In genomic region chr10:6840093-6840763, GRCh38 we compare ENCODE assay signal across 18 cellular contexts.
DNase-seq lines count a peak whose midpoint lies in the region; ATAC-seq and TF ChIP-seq lines count a peak whose summit lies in the region.
"Had no signal": no experiment of that assay in that cellular context is flagged by ENCODE, and none has a peak within 500 bp of the region (broad histone marks: within the 10 kb centered on the region; RNA-seq: fewer than 3 reads in every experiment).

No MANE protein-coding gene starts in this region.

- no peak for DNase-seq in Right ventricle myocardium superior
- no peak for DNase-seq in right atrium auricular region (ENCODE audit: low spot score)
- DNase-seq in NB4 (ENCODE audit: low read depth): peak; percentile 25
- DNase-seq in mammary epithelial cell: peak; percentile 2
- DNase-seq in smooth muscle cell (lab: John Stamatoyannopoulos, UW; ENCODE audit: unreplicated experiment): no peak
- DNase-seq in COR-L47 (lab: John Stamatoyannopoulos, UW): no peak
- DNase-seq in iPS-NIHi11 (ENCODE audit: low spot score): no peak
- DNase-seq: activated CD4-positive, alpha-beta T cell treated with anti-CD3 and anti-CD28 coated beads, Interleukin-2, amount 50 U/mL, for 1 hour; activated naive CD8-positive, alpha-beta T cell treated with anti-CD3 and anti-CD28 coated beads, Interleukin-2, amount 10 ng/mL, durations not matched to agents 7 days and 5 days; activated T-cell treated with anti-CD3 and anti-CD28 coated beads, Interleukin-2, amount 50 U/mL, for 1 hour; central memory CD4-positive, alpha-beta T cell; NCI-H2081 treated with DMSO at 0.1 percent for 48 hours; NCI-H526 had no signal

- H3K4me3 ChIP-seq in right atrium auricular region (no peak overlapping the region), NB4 (ENCODE audit: low read depth, low read length) (no peak overlapping the region), mammary epithelial cell (replicated peaks in 1 of 3; ENCODE audit: insufficient read depth in 1 of 3, low read depth in 2 of 3, low read length in 3 of 3) (no peak overlapping the region), smooth muscle cell (no peak overlapping the region)
- H3K4me3 ChIP-seq: GM12878, neural progenitor cell, vagina had no signal

- intact Hi-C loops in Right ventricle myocardium superior (cut with DNase I) (no loop called here), mammary epithelial cell (cut with micrococcal nuclease) (no loop called here)

- TF ChIP-seq CTCF in right atrium auricular region (IDR thresholded peaks at IDR 0.05) (no peak), NB4 (IDR thresholded peaks at IDR 0.05; ENCODE audit: low read depth, low read length) (no peak), mammary epithelial cell (conservative IDR thresholded peaks at IDR 0.05 in 1 of 2, IDR thresholded peaks at IDR 0.05 in 1 of 2; ENCODE audit: extremely low read depth in 1 of 2, insufficient read depth in 1 of 2, low read depth in 1 of 2, low read length in 2 of 2) (no peak), smooth muscle cell (IDR thresholded peaks at IDR 0.05; ENCODE audit: borderline replicate concordance, insufficient read depth, poor library complexity, severe bottlenecking) (no peak)

- H2AFZ ChIP-seq in mammary epithelial cell (ENCODE audit: low read depth, low read length) (no peak overlapping the region), smooth muscle cell (ENCODE audit: low read depth) (no peak overlapping the region)
- H2AFZ ChIP-seq: neural progenitor cell had no signal

- no peaks in the 10 kb centered on the region for H3K79me2 ChIP-seq in mammary epithelial cell (ENCODE audit: insufficient read depth, low read length)
- H3K79me2 ChIP-seq in smooth muscle cell (ENCODE audit: low read depth): no peaks in the 10 kb centered on the region

- dilution Hi-C loops in mammary epithelial cell (cut with HindIII; ENCODE audit: low sequenced_read_pairs): no loop called here

- in situ Hi-C loops in mammary epithelial cell (cut with MboI; ENCODE audit: low sequenced_read_pairs in 2 of 2): no loop called here

- no peak overlapping the region for H3K9ac ChIP-seq in mammary epithelial cell (ENCODE audit: insufficient read depth, low read length)
- peak overlapping the region; percentile 11 for H3K9ac ChIP-seq in smooth muscle cell (ENCODE audit: low read depth)
- H3K9ac ChIP-seq: neural progenitor cell had no signal

- no peaks in the 10 kb centered on the region for H3K4me1 ChIP-seq in right atrium auricular region
- no peaks in the 10 kb centered on the region for H3K4me1 ChIP-seq in mammary epithelial cell (ENCODE audit: insufficient read depth, low read length)
- H3K4me1 ChIP-seq in smooth muscle cell (ENCODE audit: low read depth): no peaks in the 10 kb centered on the region
- H3K4me1 ChIP-seq: neural progenitor cell, vagina had no signal

- no peaks in the 10 kb centered on the region for H3K9me3 ChIP-seq in right atrium auricular region
- no peaks in the 10 kb centered on the region for H3K9me3 ChIP-seq in mammary epithelial cell (replicated peaks; ENCODE audit: insufficient read depth, low read length)
- H3K9me3 ChIP-seq in smooth muscle cell (replicated peaks; ENCODE audit: low read depth): no peaks in the 10 kb centered on the region
- H3K9me3 ChIP-seq: vagina had no signal

- H4K20me1 ChIP-seq in mammary epithelial cell (ENCODE audit: insufficient read depth, low read length) (no peaks in the 10 kb centered on the region), smooth muscle cell (ENCODE audit: low read depth) (no peaks in the 10 kb centered on the region)

- H3K4me2 ChIP-seq in mammary epithelial cell (ENCODE audit: insufficient read depth, low read depth, low read length) (no peak overlapping the region), smooth muscle cell (no peak overlapping the region)
- H3K4me2 ChIP-seq: neural progenitor cell had no signal

- H3K36me3 ChIP-seq in right atrium auricular region (no peaks in the 10 kb centered on the region), mammary epithelial cell (ENCODE audit: insufficient read depth, low read length) (no peaks in the 10 kb centered on the region), smooth muscle cell (ENCODE audit: low read depth) (no peaks in the 10 kb centered on the region)
- H3K36me3 ChIP-seq: neural progenitor cell, vagina had no signal

- H3K27ac ChIP-seq in right atrium auricular region: no peak overlapping the region
- no peak overlapping the region for H3K27ac ChIP-seq in mammary epithelial cell (ENCODE audit: insufficient read depth, low read depth, low read length)
- peak overlapping the region; percentile 75 for H3K27ac ChIP-seq in smooth muscle cell (ENCODE audit: low read depth)
- H3K27ac ChIP-seq: neural progenitor cell, vagina had no signal

- no peaks in the 10 kb centered on the region for H3F3A ChIP-seq in smooth muscle cell (ENCODE audit: low read depth)

- ATAC-seq in Right ventricle myocardium superior (ENCODE audit: poor library complexity): peak; percentile 52
- no peak for ATAC-seq in HG03039 (IDR thresholded peaks at IDR 0.05; ENCODE audit: unreplicated experiment)
- ATAC-seq: GM12878, Panc1 had no signal

- CTCF ChIA-PET in mammary epithelial cell (lab: Charles Lee; ENCODE audit: low non-redundant PET): no interaction called here

- WGBS in mammary epithelial cell (ENCODE audit: low coverage, missing lambda C conversion rate): 87% methylated on average over 12 of the region's 12 CpGs
- 84% methylated on average over 12 of the region's 12 CpGs for WGBS in smooth muscle cell (ENCODE audit: low lambda C conversion rate)

- no TSS peak for BruUV-seq in mammary epithelial cell (replicated peaks; lab: Mats Ljungman, UMichigan)

- no peak for TF ChIP-seq POLR2A in NB4 (IDR thresholded peaks at IDR 0.05; ENCODE audit: extremely low read depth, insufficient read length)

- no peaks in the 10 kb centered on the region for H3K27me3 ChIP-seq in right atrium auricular region
- H3K27me3 ChIP-seq in mammary epithelial cell (ENCODE audit: insufficient read depth, low read length): no peaks in the 10 kb centered on the region
- H3K27me3 ChIP-seq in smooth muscle cell (ENCODE audit: low read depth): no peaks in the 10 kb centered on the region
- H3K27me3 ChIP-seq: neural progenitor cell, vagina had no signal

Comparison
In these comparisons a context has a peak if more than half of its experiments do, and no peak if none do; other contexts are left out.
1. DNase-seq: peak in NB4 (single experiment) and mammary epithelial cell (single experiment); none in Right ventricle myocardium superior (single experiment), right atrium auricular region (single experiment), smooth muscle cell (single experiment), COR-L47 (single experiment) and iPS-NIHi11 (single experiment).